1 cellular context compared by ENCODE assay signal in genomic region chr19:661427-662196, GRCh38.
TF ChIP-seq lines count a peak whose summit lies in the region.

No MANE protein-coding gene starts in this region.

TF ChIP-seq in WTC11, 78 proteins besides CTCF, POLR2A, EP300 and RAD21 (continued from another document):
- TF ChIP-seq ZNF281 (CRISPR knock-in tag; IDR thresholded peaks at IDR 0.05) (no peak), ZNF317 (CRISPR knock-in tag; IDR thresholded peaks at IDR 0.05; ENCODE audit: borderline replicate concordance, low read depth) (no peak)
